Comparison of ENCODE assay signal across 8 cellular contexts in the genomic region with DNA sequence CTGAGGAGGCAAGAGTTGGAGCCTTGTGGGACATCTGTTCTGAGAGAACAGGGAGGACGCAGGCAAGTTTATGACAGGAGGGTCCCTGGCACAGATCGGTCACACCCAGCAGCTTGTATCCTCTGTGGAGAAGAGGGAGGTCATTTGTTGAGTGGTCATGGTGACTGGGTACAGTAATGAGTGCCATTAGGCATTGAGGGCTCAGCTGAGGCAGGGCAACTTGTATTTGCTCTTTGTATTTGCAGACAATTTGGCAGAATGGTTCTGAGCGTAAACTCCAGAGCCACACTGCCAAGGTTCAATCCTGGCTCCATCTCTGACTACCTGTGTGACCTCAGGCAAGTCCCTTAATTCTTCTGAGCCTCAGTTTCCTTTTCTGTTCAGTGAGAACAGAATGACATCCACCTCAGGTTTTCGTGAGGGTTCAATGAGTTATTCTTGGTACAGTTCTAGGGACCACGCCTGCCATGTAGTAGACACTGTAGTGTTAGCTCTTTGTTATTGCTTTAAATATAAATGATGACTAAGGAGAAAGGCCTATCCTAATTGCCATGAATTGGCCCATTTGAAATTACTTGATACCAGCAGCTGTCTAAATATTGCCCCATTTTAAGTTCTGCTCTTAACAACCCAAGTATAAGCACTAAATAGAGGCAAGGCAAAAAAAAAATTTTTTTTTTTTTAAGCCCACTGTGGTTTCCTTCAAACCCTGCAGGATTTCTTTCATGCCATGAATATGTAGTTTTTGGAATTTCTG.
DNase-seq lines count a peak whose midpoint lies in the region; ATAC-seq and TF ChIP-seq lines count a peak whose summit lies in the region.

No MANE protein-coding gene starts in this region.

- H3K9ac ChIP-seq in Loucy (ENCODE audit: low read depth, low read length, poor library complexity, severe bottlenecking) = peak overlapping the region; percentile 20

- H3K27me3 ChIP-seq in CD8-positive, alpha-beta T cell (ENCODE audit: insufficient read depth, low read length) = no peaks in the 10 kb centered on the region
- H3K27me3 ChIP-seq in Loucy (ENCODE audit: insufficient read depth, low read length, poor library complexity, severe bottlenecking) = no peaks in the 10 kb centered on the region
- H3K27me3 ChIP-seq in brain microvascular endothelial cell (replicated peaks) = no peaks in the 10 kb centered on the region

- H3K9me3 Mint-ChIP-seq in CD8-positive, alpha-beta T cell = peaks cover 4% of the 10 kb centered on the region
- H3K9me3 Mint-ChIP-seq in activated naive CD8-positive, alpha-beta T cell treated with anti-CD3 and anti-CD28 coated beads for 36 hours = peaks cover 7% of the 10 kb centered on the region
- H3K9me3 Mint-ChIP-seq in natural killer cell = no peaks in the 10 kb centered on the region

- intact Hi-C loops in CD8-positive, alpha-beta T cell (cut with DNase I, micrococcal nuclease) = loop anchor here in 1 of 2 experiments (5.0 kb wide), 1 partner anchor 34 kb away; no protein-coding TSS in a partner anchor
- intact Hi-C loops in natural killer cell (cut with micrococcal nuclease) = loop anchor here (5.0 kb wide), 1 partner anchor 121 kb away; the partner anchor contains the start of gene DUSP16

- H2AFZ ChIP-seq in Loucy (ENCODE audit: low read length) = no peak overlapping the region

- peaks cover 12% of the 10 kb centered on the region for H3K36me3 Mint-ChIP-seq in CD8-positive, alpha-beta T cell
- peaks cover 43% of the 10 kb centered on the region for H3K36me3 Mint-ChIP-seq in activated naive CD8-positive, alpha-beta T cell treated with anti-CD3 and anti-CD28 coated beads for 36 hours
- H3K36me3 Mint-ChIP-seq in natural killer cell = no peaks in the 10 kb centered on the region

- peak overlapping the region; percentile 52 for H3K4me2 ChIP-seq in Loucy (ENCODE audit: low read depth, low read length, poor library complexity, severe bottlenecking)

- POLR2A ChIA-PET in CD8-positive, alpha-beta T cell (lab: Charles Lee) = interaction anchor here (0.7 to 3.6 kb wide), 17 partner anchors 10 to 253 kb away, joined by 3 to 18 read pairs (median 5); partner anchors contain the start of gene DUSP16

- peak overlapping the region; percentile 66 for H3K27ac ChIP-seq in CD8-positive, alpha-beta T cell (ENCODE audit: low read depth, low read length)
- H3K27ac ChIP-seq in brain microvascular endothelial cell = no peak overlapping the region

- H3F3A ChIP-seq in Loucy (ENCODE audit: low read depth) = no peaks in the 10 kb centered on the region

- TF ChIP-seq CTCF in CD8-positive, alpha-beta T cell (IDR thresholded peaks at IDR 0.05) = no peak
- TF ChIP-seq CTCF in Loucy (conservative IDR thresholded peaks at IDR 0.05; ENCODE audit: low read length) = no peak
- no peak for TF ChIP-seq CTCF in natural killer cell (IDR thresholded peaks at IDR 0.05)
- TF ChIP-seq CTCF in brain microvascular endothelial cell (IDR thresholded peaks at IDR 0.05; ENCODE audit: low read depth, low read length, missing control alignments) = no peak

- H3K36me3 ChIP-seq in CD8-positive, alpha-beta T cell (ENCODE audit: insufficient read depth, low read length) = no peaks in the 10 kb centered on the region
- H3K36me3 ChIP-seq in Loucy (ENCODE audit: insufficient read depth, low read length) (no peaks in the 10 kb centered on the region), brain microvascular endothelial cell (replicated peaks) (no peaks in the 10 kb centered on the region)

- DNase-seq in CD8-positive, alpha-beta T cell = no peak
- DNase-seq in activated naive CD8-positive, alpha-beta T cell treated with anti-CD3 and anti-CD28 coated beads for 36 hours = no peak
- DNase-seq in natural killer cell (no peak), brain microvascular endothelial cell (no peak), T-helper 9 cell (no peak)

- H3K4me1 Mint-ChIP-seq in CD8-positive, alpha-beta T cell (ENCODE audit: low read depth) = peaks cover 59% of the 10 kb centered on the region
- H3K4me1 Mint-ChIP-seq in activated naive CD8-positive, alpha-beta T cell treated with anti-CD3 and anti-CD28 coated beads for 36 hours = peaks cover 61% of the 10 kb centered on the region
- peaks cover 49 to 50% of the 10 kb centered on the region in 2 donors for H3K4me1 Mint-ChIP-seq in natural killer cell

- no peaks in the 10 kb centered on the region for H3K9me3 ChIP-seq in CD8-positive, alpha-beta T cell (ENCODE audit: low read length)
- H3K9me3 ChIP-seq in Loucy (ENCODE audit: insufficient read depth, low read depth, low read length) = no peaks in the 10 kb centered on the region

- H3K27ac Mint-ChIP-seq in CD8-positive, alpha-beta T cell = peak overlapping the region; percentile 92
- peak overlapping the region; percentile 93 for H3K27ac Mint-ChIP-seq in activated naive CD8-positive, alpha-beta T cell treated with anti-CD3 and anti-CD28 coated beads for 36 hours
- peak overlapping the region; percentile 94 to 98 for H3K27ac Mint-ChIP-seq in natural killer cell

- CTCF ChIA-PET in CD8-positive, alpha-beta T cell (lab: Charles Lee) = interaction anchor here (0.9 to 2.0 kb wide), 7 partner anchors 7 to 215 kb away, joined by 3 to 4 read pairs (median 3); no protein-coding TSS in a partner anchor

- ATAC-seq in CD8-positive, alpha-beta T cell = peak; percentile 5
- ATAC-seq in natural killer cell (no peak), GM18520 (IDR thresholded peaks at IDR 0.05; ENCODE audit: unreplicated experiment) (no peak), HG02642 (IDR thresholded peaks at IDR 0.05; ENCODE audit: poor library complexity, unreplicated experiment) (no peak)

- H3K4me3 Mint-ChIP-seq in CD8-positive, alpha-beta T cell = peak overlapping the region; percentile 51
- H3K4me3 Mint-ChIP-seq in activated naive CD8-positive, alpha-beta T cell treated with anti-CD3 and anti-CD28 coated beads for 36 hours = no peak overlapping the region
- peak overlapping the region; percentile 65 for H3K4me3 Mint-ChIP-seq in natural killer cell

- no peaks in the 10 kb centered on the region for H3K27me3 Mint-ChIP-seq in CD8-positive, alpha-beta T cell (ENCODE audit: low read depth)
- no peaks in the 10 kb centered on the region for H3K27me3 Mint-ChIP-seq in activated naive CD8-positive, alpha-beta T cell treated with anti-CD3 and anti-CD28 coated beads for 36 hours
- H3K27me3 Mint-ChIP-seq in natural killer cell (ENCODE audit: low read depth in 2 of 2) = no peaks in the 10 kb centered on the region

- no peaks in the 10 kb centered on the region for H3K9me2 ChIP-seq in Loucy (replicated peaks; ENCODE audit: low read depth, low read length)

- H3K4me3 ChIP-seq in CD8-positive, alpha-beta T cell (ENCODE audit: low read depth, low read length) = no peak overlapping the region
- H3K4me3 ChIP-seq in Loucy (ENCODE audit: low read length, poor library complexity, severe bottlenecking) (peak overlapping the region; percentile 11), brain microvascular endothelial cell (ENCODE audit: low read depth, low read length) (no peak overlapping the region)

- H3K79me2 ChIP-seq in Loucy (ENCODE audit: insufficient read depth, low read length) = no peaks in the 10 kb centered on the region

- peaks cover 44% of the 10 kb centered on the region for H3K4me1 ChIP-seq in CD8-positive, alpha-beta T cell (ENCODE audit: insufficient read depth, low read length)
- H3K4me1 ChIP-seq in Loucy (ENCODE audit: insufficient read depth, low read length, poor library complexity, severe bottlenecking) = peaks cover 32% of the 10 kb centered on the region

- no peaks in the 10 kb centered on the region for H4K20me1 ChIP-seq in Loucy (ENCODE audit: insufficient read depth, low read length, poor library complexity, severe bottlenecking)

- in situ Hi-C loops in brain microvascular endothelial cell (cut with HindIII; ENCODE audit: low pct_ligation_motif_present, low sequenced_read_pairs) = no loop called here
